ENCODE assay signal across 8 cellular contexts in genomic region chr12:8890313-8891084, GRCh38. TPM values are rescaled to one million over a fixed set of nuclear protein-coding genes. Genes with fewer than 3 reads are reported as not detected.
DNase-seq lines count a peak whose midpoint lies in the region; ATAC-seq and TF ChIP-seq lines count a peak whose summit lies in the region.

No MANE protein-coding gene starts in this region.

- H3K4me1 ChIP-seq in aorta (ENCODE audit: control insufficient read depth in 1 of 2, insufficient read depth in 2 of 2, low read length in 2 of 2): no peaks in the 10 kb centered on the region

- no peaks in the 10 kb centered on the region for H3K9me3 ChIP-seq in aorta (ENCODE audit: control insufficient read depth, low read length)

- no peak overlapping the region for H3K27ac Mint-ChIP-seq in activated naive CD4-positive, alpha-beta T cell treated with anti-CD3 and anti-CD28 coated beads for 36 hours

- no peaks in the 10 kb centered on the region for H3K36me3 ChIP-seq in aorta (ENCODE audit: control insufficient read depth in 1 of 2, insufficient read depth in 2 of 2, low read length in 1 of 2)

- no peaks in the 10 kb centered on the region for H3K36me3 Mint-ChIP-seq in activated naive CD4-positive, alpha-beta T cell treated with anti-CD3 and anti-CD28 coated beads for 36 hours (ENCODE audit: low read depth)

- peak overlapping the region; percentile 82 for H3K4me3 Mint-ChIP-seq in activated naive CD4-positive, alpha-beta T cell treated with anti-CD3 and anti-CD28 coated beads for 36 hours

- WGBS in aorta, 2 donors: 27 to 28% methylated on average over 14 of the region's 14 CpGs

- H3K4me1 Mint-ChIP-seq in activated naive CD4-positive, alpha-beta T cell treated with anti-CD3 and anti-CD28 coated beads for 36 hours (ENCODE audit: low read depth): peaks cover 5% of the 10 kb centered on the region

- intact Hi-C loops in activated naive CD4-positive, alpha-beta T cell treated with anti-CD3 and anti-CD28 coated beads for 36 hours (cut with micrococcal nuclease): loop anchor here (1.0 to 5.0 kb wide), 8 partner anchors 24 to 346 kb away; partner anchors contain the start of genes PHC1 and RIMKLB
- intact Hi-C loops in Right ventricle myocardium superior (cut with DNase I) (loop anchor here (5.0 to 10.0 kb wide), 2 partner anchors 116 to 208 kb away; no protein-coding TSS in a partner anchor), aorta (cut with DNase I) (loop anchor here (5.0 to 10.0 kb wide), 3 partner anchors 208 to 346 kb away; partner anchors contain the start of genes MFAP5 (in 2 of the 2) and CLEC4E (in 1 of the 2))

- peak overlapping the region; percentile 37 to 55 for H3K4me3 ChIP-seq in aorta (ENCODE audit: low read length in 2 of 2)

- H3K27ac ChIP-seq in RWPE1 (no peak overlapping the region), aorta (ENCODE audit: low read depth in 1 of 2, low read length in 2 of 2) (no peak overlapping the region)

- H3K27me3 ChIP-seq in aorta (ENCODE audit: control insufficient read depth in 1 of 2, insufficient read depth in 2 of 2, low read length in 1 of 2): no peaks in the 10 kb centered on the region

- no peaks in the 10 kb centered on the region for H3K9me3 Mint-ChIP-seq in activated naive CD4-positive, alpha-beta T cell treated with anti-CD3 and anti-CD28 coated beads for 36 hours

- DNase-seq in DMS114 treated with DMSO at 0.1 percent for 48 hours (lab: John Stamatoyannopoulos, UW; ENCODE audit: unreplicated experiment): peak; percentile 76
- peak; percentile 61 for DNase-seq in RWPE1 (ENCODE audit: low spot score)
- DNase-seq in activated naive CD4-positive, alpha-beta T cell treated with anti-CD3 and anti-CD28 coated beads for 36 hours: peak; percentile 78
- no peak for DNase-seq in Right ventricle myocardium superior
- DNase-seq in pons (ENCODE audit: low spot score): peak; percentile 53
- DNase-seq in aorta: no peak

- POLR2A ChIA-PET in RWPE1 (lab: Yijun Ruan, JAX; ENCODE audit: low non-redundant PET): no interaction called here

- peak; percentile 63 for ATAC-seq in HG03175 (IDR thresholded peaks at IDR 0.05; ENCODE audit: unreplicated experiment)
- ATAC-seq in Right ventricle myocardium superior (ENCODE audit: poor library complexity): peak; percentile 91
- ATAC-seq in aorta (ENCODE audit: low FRiP score): peak; percentile 86
- ATAC-seq in HG03342 (IDR thresholded peaks at IDR 0.05; ENCODE audit: unreplicated experiment): no peak

- no peaks in the 10 kb centered on the region for H3K27me3 Mint-ChIP-seq in activated naive CD4-positive, alpha-beta T cell treated with anti-CD3 and anti-CD28 coated beads for 36 hours (ENCODE audit: low read depth)

- CTCF ChIA-PET in RWPE1 (lab: Yijun Ruan, JAX): interaction anchor here (0.5 to 2.2 kb wide), 32 partner anchors 8 to 1749 kb away, joined by 3 to 13 read pairs (median 4); partner anchors contain the start of gene A2ML1
- CTCF ChIA-PET in activated naive CD4-positive, alpha-beta T cell treated with anti-CD3 and anti-CD28 coated beads for 36 hours (lab: Charles Lee): interaction anchor here (0.6 to 3.8 kb wide), 49 partner anchors 9 to 366 kb away, joined by 3 to 29 read pairs (median 4); partner anchors contain the start of genes M6PR, PHC1 and RIMKLB

- peak; percentile 66 for TF ChIP-seq CTCF in RWPE1 (conservative IDR thresholded peaks at IDR 0.05; ENCODE audit: low read depth)

RNA-seq across cellular contexts. Expression of gene PHC1, which starts 23.8 kb away (rescaled TPM):
- 10 to 100 TPM; 24.4 to 26.5 TPM for total RNA-seq in activated naive CD4-positive, alpha-beta T cell treated with anti-CD3 and anti-CD28 coated beads for 36 hours
- 19.3 TPM for total RNA-seq in Right ventricle myocardium superior
- 10 to 100 TPM; 43.7 to 44.0 TPM for total RNA-seq in aorta
- polyA plus RNA-seq in aorta: 10 to 100 TPM; 10.5 to 58.3 TPM

RNA-seq across cellular contexts. Expression of gene M6PR, which starts 58.9 kb away (rescaled TPM):
- 100 to 1,000 TPM; 139 to 140 TPM for total RNA-seq in activated naive CD4-positive, alpha-beta T cell treated with anti-CD3 and anti-CD28 coated beads for 36 hours
- 88.2 TPM for total RNA-seq in Right ventricle myocardium superior
- total RNA-seq in aorta: 100 to 1,000 TPM in 1 of 2 donors, 10 to 100 TPM in 1; 82.9 to 105 TPM
- polyA plus RNA-seq in aorta: 10 to 100 TPM; 38.6 to 51.0 TPM

Comparison
In these comparisons a context has a peak if more than half of its experiments do, and no peak if none do; other contexts are left out.
1. DNase-seq: peak in DMS114 treated with DMSO at 0.1 percent for 48 hours (single experiment), RWPE1 (single experiment), activated naive CD4-positive, alpha-beta T cell treated with anti-CD3 and anti-CD28 coated beads for 36 hours (single experiment) and pons (single experiment); none in Right ventricle myocardium superior (single experiment) and aorta (0 of 2).